8 cellular contexts compared by ENCODE assay signal in genomic region chr6:26240157-26240980, GRCh38.
A peak's percentile ranks its signal among the peaks of the same experiment; 100 is the strongest.
DNase-seq lines count a peak whose midpoint lies in the region; ATAC-seq and TF ChIP-seq lines count a peak whose summit lies in the region.

No MANE protein-coding gene starts in this region.

- POLR2A ChIA-PET in T-cell (lab: Charles Lee) = interaction anchor here (0.6 to 3.4 kb wide), 11 partner anchors 11 to 117 kb away, joined by 3 to 21 read pairs (median 4); a partner anchor contains a TSS

- no peaks in the 10 kb centered on the region for H3K27me3 ChIP-seq in brain microvascular endothelial cell (replicated peaks)

- peak; percentile 55 to 79 (median 65) for DNase-seq in T-cell
- peak; percentile 70 for DNase-seq in brain microvascular endothelial cell
- peak; percentile 32 for DNase-seq in kidney glomerular epithelial cell (lab: John Stamatoyannopoulos, UW)
- DNase-seq in stimulated activated CD4-positive, alpha-beta T cell treated with anti-CD3 and anti-CD28 coated beads, TNF-alpha, amount 100 ng/mL, for 4 hours (ENCODE audit: low read depth in 3 of 3) = peak in 2 of 3 experiments; percentile 27 to 31
- no peak for DNase-seq in NCI-H146 treated with DMSO at 0.1 percent for 48 hours (lab: John Stamatoyannopoulos, UW; ENCODE audit: unreplicated experiment)
- no peak for DNase-seq in omental fat pad (ENCODE audit: low spot score)

- H3K4me3 Mint-ChIP-seq in T-cell = peak overlapping the region; percentile 82 to 97 (median 82)

- peak overlapping the region; percentile 93 for H3K27ac ChIP-seq in brain microvascular endothelial cell

- peaks cover 3% of the 10 kb centered on the region for H3K36me3 Mint-ChIP-seq in T-cell

- H3K4me1 Mint-ChIP-seq in T-cell = peaks cover 23 to 27% (median 24%) of the 10 kb centered on the region in 3 donors

- no peaks in the 10 kb centered on the region for H3K36me3 ChIP-seq in brain microvascular endothelial cell (replicated peaks)

- no peaks in the 10 kb centered on the region for H3K27me3 Mint-ChIP-seq in T-cell

- H3K9me3 Mint-ChIP-seq in T-cell = peaks cover 0 to 4% (median 0%) of the 10 kb centered on the region in 3 donors

- no peak for TF ChIP-seq CTCF in GM12875 (IDR thresholded peaks at IDR 0.05; ENCODE audit: borderline replicate concordance, insufficient read depth, low read depth, low read length)
- TF ChIP-seq CTCF in brain microvascular endothelial cell (IDR thresholded peaks at IDR 0.05; ENCODE audit: low read depth, low read length, missing control alignments) = no peak
- TF ChIP-seq CTCF in omental fat pad (IDR thresholded peaks at IDR 0.05) = no peak

- CTCF ChIA-PET in T-cell (lab: Charles Lee) = interaction anchor here in 1 of 2 donors (1.0 kb wide), 1 partner anchor 10 kb away, joined by 3 read pairs; a partner anchor contains a TSS

- peak overlapping the region; percentile 90 to 92 for H3K27ac Mint-ChIP-seq in T-cell

- in situ Hi-C loops in brain microvascular endothelial cell (cut with HindIII; ENCODE audit: low pct_ligation_motif_present, low sequenced_read_pairs) = no loop called here

- ATAC-seq in HG02610 (IDR thresholded peaks at IDR 0.05; ENCODE audit: unreplicated experiment) = peak; percentile 77
- peak; percentile 78 to 84 (median 82) for ATAC-seq in T-cell (replicated peaks in 1 of 4)
- no peak for ATAC-seq in omental fat pad (ENCODE audit: low FRiP score)

- H3K4me3 ChIP-seq in GM12875 (ENCODE audit: low read depth, low read length) = peak overlapping the region; percentile 60
- peak overlapping the region; percentile 77 for H3K4me3 ChIP-seq in brain microvascular endothelial cell (ENCODE audit: low read depth, low read length)

Comparison
In these comparisons a context has a peak if more than half of its experiments do, and no peak if none do; other contexts are left out.
1. DNase-seq: peak in T-cell (34 of 34), brain microvascular endothelial cell (single experiment), kidney glomerular epithelial cell (single experiment) and stimulated activated CD4-positive, alpha-beta T cell treated with anti-CD3 and anti-CD28 coated beads, TNF-alpha, amount 100 ng/mL, for 4 hours (2 of 3); none in NCI-H146 treated with DMSO at 0.1 percent for 48 hours (single experiment) and omental fat pad (single experiment).